22 cellular contexts compared by ENCODE assay signal in the genomic region with DNA sequence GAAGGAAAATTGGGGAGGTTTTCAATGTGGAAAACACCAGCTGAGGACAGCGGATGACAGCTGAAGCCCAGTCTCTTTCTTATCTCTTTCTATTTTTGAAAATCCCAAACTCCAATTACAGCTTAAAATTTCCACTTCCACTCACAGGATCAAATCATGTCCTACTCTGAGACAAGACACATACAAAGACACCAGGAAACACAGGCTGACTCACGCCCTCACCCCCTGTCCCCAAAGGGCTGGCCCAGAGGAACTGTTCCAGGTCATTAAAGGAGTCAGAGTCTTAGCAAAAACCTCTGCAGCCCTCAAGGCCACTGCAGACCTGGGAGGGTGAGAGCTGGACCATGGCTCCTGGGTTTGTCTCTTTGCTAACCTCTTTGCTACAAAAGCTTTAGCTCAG.
DNase-seq lines count a peak whose midpoint lies in the region; ATAC-seq and TF ChIP-seq lines count a peak whose summit lies in the region.
"Had no signal": no experiment of that assay in that cellular context is flagged by ENCODE, and none has a peak within 500 bp of the region (broad histone marks: within the 10 kb centered on the region; RNA-seq: fewer than 3 reads in every experiment).

No MANE protein-coding gene starts in this region.

- no peak overlapping the region for H3K4me3 Mint-ChIP-seq in neural crest cell
- H3K4me3 Mint-ChIP-seq: CD4-positive, alpha-beta T cell; CD8-positive, alpha-beta memory T cell had no signal

- ATAC-seq in heart right ventricle = peak in 6 of 8 donors; percentile 14 to 79 (median 64)
- ATAC-seq: A549, GM12878 had no signal

- H3K27ac ChIP-seq in heart right ventricle = peak overlapping the region in 1 of 10 donors; percentile 15
- no peak overlapping the region for H3K27ac ChIP-seq in right atrium auricular region
- H3K27ac ChIP-seq in BLaER1 treated with 17β-estradiol and CSF1 and Interleukin-3, amounts not matched to agents 10 nM and 100 nM = no peak overlapping the region
- H3K27ac ChIP-seq: A549, C4-2B, GM23248 had no signal

- peaks cover 2% of the 10 kb centered on the region for H3K27me3 Mint-ChIP-seq in neural crest cell (ENCODE audit: low read depth)
- H3K27me3 Mint-ChIP-seq: CD4-positive, alpha-beta T cell had no signal

- 24 to 40% methylated on average over 2 of the region's 2 CpGs for WGBS in heart right ventricle, 2 donors

- H3K36me3 Mint-ChIP-seq in neural crest cell (ENCODE audit: low read depth) = no peaks in the 10 kb centered on the region
- H3K36me3 Mint-ChIP-seq: CD8-positive, alpha-beta memory T cell had no signal

- H3K27ac Mint-ChIP-seq in neural crest cell (ENCODE audit: unreplicated experiment) = peak overlapping the region; percentile 31
- H3K27ac Mint-ChIP-seq: CD4-positive, alpha-beta T cell had no signal

- H3K4me1 ChIP-seq in heart right ventricle (peaks cover 0 to 32% (median 12%) of the 10 kb centered on the region in 9 donors), right atrium auricular region (peaks cover 0 to 11% of the 10 kb centered on the region in 2 donors)
- H3K4me1 ChIP-seq in BLaER1 treated with 17β-estradiol and CSF1 and Interleukin-3, amounts not matched to agents 10 nM and 100 nM = peaks cover 8 to 23% (median 14%) of the 10 kb centered on the region in 10 experiments; a peak in 18 of 20 replicates
- H3K4me1 ChIP-seq: A549 had no signal

- intact Hi-C loops in heart right ventricle (cut with DNase I) = no loop called here

- DNase-seq in heart right ventricle = peak in 1 of 2 donors; percentile 29
- no peak for DNase-seq in right atrium auricular region (ENCODE audit: low spot score)
- DNase-seq in neural crest cell (ENCODE audit: low read depth, low spot score) = no peak
- DNase-seq in activated CD4-positive, alpha-beta T cell treated with anti-CD3 and anti-CD28 coated beads, Interleukin-2, amount 50 U/mL, for 4 hours = no peak
- DNase-seq in NCI-H226 = no peak
- DNase-seq: 8988T; ACHN; AML-193; BE2C; CD4-positive, alpha-beta T cell; DMS 273 treated with DMSO at 0.1 percent for 48 hours; DMS79; EL; GDM1; GM23248; H7; HCEC 1CT had no signal

- peak overlapping the region in 8 of 11 experiments; percentile 7 to 44 (median 12); a peak in 8 of 22 replicates for H3K4me2 ChIP-seq in BLaER1 treated with 17β-estradiol and CSF1 and Interleukin-3, amounts not matched to agents 10 nM and 100 nM
- H3K4me2 ChIP-seq: A549 had no signal

- H3K9me3 ChIP-seq in heart right ventricle = no peaks in the 10 kb centered on the region
- H3K9me3 ChIP-seq in right atrium auricular region = no peaks in the 10 kb centered on the region
- H3K9me3 ChIP-seq in BLaER1 treated with 17β-estradiol and CSF1 and Interleukin-3, amounts not matched to agents 10 nM and 100 nM (replicated peaks in 1 of 11) = peaks cover 0 to 29% (median 14%) of the 10 kb centered on the region in 11 experiments; a peak in 18 of 22 replicates
- H3K9me3 ChIP-seq: A549, BE2C had no signal

- no peak for TF ChIP-seq CTCF in heart right ventricle (IDR thresholded peaks at IDR 0.05)
- no peak for TF ChIP-seq CTCF in right atrium auricular region (IDR thresholded peaks at IDR 0.05)
- no peak for TF ChIP-seq CTCF in neural crest cell (conservative IDR thresholded peaks at IDR 0.05)

- H3K4me3 ChIP-seq in heart right ventricle = no peak overlapping the region
- H3K4me3 ChIP-seq in right atrium auricular region = no peak overlapping the region
- no peak overlapping the region for H3K4me3 ChIP-seq in BLaER1 treated with 17β-estradiol and CSF1 and Interleukin-3, amounts not matched to agents 10 nM and 100 nM
- H3K4me3 ChIP-seq: A549, GM12878, GM23248 had no signal

- peaks cover 0 to 4% (median 0%) of the 10 kb centered on the region in 11 experiments; a peak in 2 of 22 replicates for H4K20me1 ChIP-seq in BLaER1 treated with 17β-estradiol and CSF1 and Interleukin-3, amounts not matched to agents 10 nM and 100 nM

- H3K9ac ChIP-seq in BLaER1 treated with 17β-estradiol and CSF1 and Interleukin-3, amounts not matched to agents 10 nM and 100 nM = no peak overlapping the region
- H3K9ac ChIP-seq: GM23248 had no signal

- no peaks in the 10 kb centered on the region for H3K36me3 ChIP-seq in heart right ventricle
- no peaks in the 10 kb centered on the region for H3K36me3 ChIP-seq in right atrium auricular region
- H3K36me3 ChIP-seq in BLaER1 treated with 17β-estradiol and CSF1 and Interleukin-3, amounts not matched to agents 10 nM and 100 nM = peaks cover 44 to 95% (median 89%) of the 10 kb centered on the region in 11 experiments

- no peaks in the 10 kb centered on the region for H3K4me1 Mint-ChIP-seq in neural crest cell
- H3K4me1 Mint-ChIP-seq: CD8-positive, alpha-beta memory T cell had no signal

- no peaks in the 10 kb centered on the region for H3K27me3 ChIP-seq in heart right ventricle
- H3K27me3 ChIP-seq in right atrium auricular region = no peaks in the 10 kb centered on the region
- no peaks in the 10 kb centered on the region for H3K27me3 ChIP-seq in BLaER1 treated with 17β-estradiol and CSF1 and Interleukin-3, amounts not matched to agents 10 nM and 100 nM
- H3K27me3 ChIP-seq: BE2C had no signal

- H3K9me3 Mint-ChIP-seq in neural crest cell = no peaks in the 10 kb centered on the region
- H3K9me3 Mint-ChIP-seq: CD4-positive, alpha-beta T cell had no signal
